ENCODE assay signal across 1 cellular context in the genomic region with DNA sequence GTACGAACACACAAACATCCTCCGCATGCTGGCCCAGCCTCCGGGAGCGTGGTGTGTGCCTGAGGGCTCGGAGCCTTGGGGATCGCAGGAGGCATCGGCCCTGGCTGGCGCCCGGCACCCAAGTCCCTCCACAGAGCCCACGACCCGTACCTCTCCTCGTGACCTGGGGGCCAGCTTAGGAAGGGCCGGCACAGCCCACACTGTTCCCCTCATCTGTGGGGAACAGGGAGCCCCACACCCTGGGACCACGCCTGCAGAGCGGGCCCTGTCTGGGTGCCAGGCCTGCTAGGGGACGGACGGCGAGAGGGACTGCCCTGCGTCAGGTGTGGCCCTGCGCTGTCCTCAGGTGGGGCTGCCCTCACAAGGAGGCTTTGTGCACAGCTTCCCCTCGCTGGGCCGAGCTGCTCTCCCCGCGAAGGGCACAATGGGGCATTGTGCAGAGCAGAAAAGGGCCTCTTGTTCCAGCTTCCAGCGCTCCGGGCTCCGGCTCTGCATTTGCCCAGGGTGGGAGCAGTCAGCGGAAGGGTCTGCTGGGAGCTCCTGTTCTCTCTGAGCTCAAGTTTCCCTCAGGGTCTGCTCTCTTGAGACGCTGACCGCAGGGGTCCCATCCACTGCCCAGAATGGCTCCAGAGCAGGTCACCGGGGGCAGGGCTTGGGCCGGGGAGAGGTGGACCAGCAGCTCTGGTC.
A peak's percentile ranks its signal among the peaks of the same experiment; 100 is the strongest.
TF ChIP-seq lines count a peak whose summit lies in the region.

No MANE protein-coding gene starts in this region.

TF ChIP-seq in HepG2, 621 proteins besides CTCF, POLR2A, EP300 and RAD21 (continued from another document and continues in another):
- TF ChIP-seq, protein P1, sequence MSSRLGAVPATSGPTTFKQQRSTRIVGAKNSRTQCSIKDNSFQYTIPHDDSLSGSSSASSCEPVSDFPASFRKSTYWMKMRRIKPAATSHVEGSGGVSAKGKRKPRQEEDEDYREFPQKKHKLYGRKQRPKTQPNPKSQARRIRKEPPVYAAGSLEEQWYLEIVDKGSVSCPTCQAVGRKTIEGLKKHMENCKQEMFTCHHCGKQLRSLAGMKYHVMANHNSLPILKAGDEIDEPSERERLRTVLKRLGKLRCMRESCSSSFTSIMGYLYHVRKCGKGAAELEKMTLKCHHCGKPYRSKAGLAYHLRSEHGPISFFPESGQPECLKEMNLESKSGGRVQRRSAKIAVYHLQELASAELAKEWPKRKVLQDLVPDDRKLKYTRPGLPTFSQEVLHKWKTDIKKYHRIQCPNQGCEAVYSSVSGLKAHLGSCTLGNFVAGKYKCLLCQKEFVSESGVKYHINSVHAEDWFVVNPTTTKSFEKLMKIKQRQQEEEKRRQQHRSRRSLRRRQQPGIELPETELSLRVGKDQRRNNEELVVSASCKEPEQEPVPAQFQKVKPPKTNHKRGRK (CRISPR knock-in tag; IDR thresholded peaks at IDR 0.05): no peak
- TF ChIP-seq HMGXB3 (CRISPR knock-in tag; IDR thresholded peaks at IDR 0.05; ENCODE audit: borderline replicate concordance): no peak
- TF ChIP-seq ERF (CRISPR knock-in tag; IDR thresholded peaks at IDR 0.05): peak; percentile 56; the same call in 1 of the 2 replicates
- no peak for TF ChIP-seq SRSF1 (optimal IDR thresholded peaks at IDR 0.05; ENCODE audit: low read depth, low read length)
- TF ChIP-seq YY1 (IDR thresholded peaks at IDR 0.05; ENCODE audit: insufficient read depth, insufficient replicate concordance, low read depth, low read length): peak; percentile 10
- no peak for TF ChIP-seq CBFB (CRISPR knock-in tag; IDR thresholded peaks at IDR 0.05)
- TF ChIP-seq ZNF703 (CRISPR knock-in tag; IDR thresholded peaks at IDR 0.05; ENCODE audit: borderline replicate concordance): no peak
- TF ChIP-seq HOXD1 (CRISPR knock-in tag; IDR thresholded peaks at IDR 0.05): 0 out of 2 replicates have a peak, but pooled peaks have one; percentile 57
- no peak for TF ChIP-seq SKIL (CRISPR knock-in tag; IDR thresholded peaks at IDR 0.05; ENCODE audit: borderline replicate concordance)
- no peak for TF ChIP-seq MTERF4 (CRISPR knock-in tag; IDR thresholded peaks at IDR 0.05)
- TF ChIP-seq, protein P2, sequence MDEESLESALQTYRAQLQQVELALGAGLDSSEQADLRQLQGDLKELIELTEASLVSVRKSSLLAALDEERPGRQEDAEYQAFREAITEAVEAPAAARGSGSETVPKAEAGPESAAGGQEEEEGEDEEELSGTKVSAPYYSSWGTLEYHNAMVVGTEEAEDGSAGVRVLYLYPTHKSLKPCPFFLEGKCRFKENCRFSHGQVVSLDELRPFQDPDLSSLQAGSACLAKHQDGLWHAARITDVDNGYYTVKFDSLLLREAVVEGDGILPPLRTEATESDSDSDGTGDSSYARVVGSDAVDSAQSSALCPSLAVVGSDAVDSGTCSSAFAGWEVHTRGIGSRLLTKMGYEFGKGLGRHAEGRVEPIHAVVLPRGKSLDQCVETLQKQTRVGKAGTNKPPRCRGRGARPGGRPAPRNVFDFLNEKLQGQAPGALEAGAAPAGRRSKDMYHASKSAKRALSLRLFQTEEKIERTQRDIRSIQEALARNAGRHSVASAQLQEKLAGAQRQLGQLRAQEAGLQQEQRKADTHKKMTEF (CRISPR knock-in tag; IDR thresholded peaks at IDR 0.05): no peak; the same call in 1 of the 2 replicates
- TF ChIP-seq ZNF749 (CRISPR knock-in tag; IDR thresholded peaks at IDR 0.05; ENCODE audit: borderline replicate concordance): no peak
- no peak for TF ChIP-seq NR2F6 (IDR thresholded peaks at IDR 0.05)
- TF ChIP-seq NR2F6 (CRISPR knock-in tag; IDR thresholded peaks at IDR 0.05): peak; percentile 42; the same call in 1 of the 2 replicates
- no peak for TF ChIP-seq SKI (IDR thresholded peaks at IDR 0.05; ENCODE audit: partially characterized antibody)
- TF ChIP-seq, protein P3, sequence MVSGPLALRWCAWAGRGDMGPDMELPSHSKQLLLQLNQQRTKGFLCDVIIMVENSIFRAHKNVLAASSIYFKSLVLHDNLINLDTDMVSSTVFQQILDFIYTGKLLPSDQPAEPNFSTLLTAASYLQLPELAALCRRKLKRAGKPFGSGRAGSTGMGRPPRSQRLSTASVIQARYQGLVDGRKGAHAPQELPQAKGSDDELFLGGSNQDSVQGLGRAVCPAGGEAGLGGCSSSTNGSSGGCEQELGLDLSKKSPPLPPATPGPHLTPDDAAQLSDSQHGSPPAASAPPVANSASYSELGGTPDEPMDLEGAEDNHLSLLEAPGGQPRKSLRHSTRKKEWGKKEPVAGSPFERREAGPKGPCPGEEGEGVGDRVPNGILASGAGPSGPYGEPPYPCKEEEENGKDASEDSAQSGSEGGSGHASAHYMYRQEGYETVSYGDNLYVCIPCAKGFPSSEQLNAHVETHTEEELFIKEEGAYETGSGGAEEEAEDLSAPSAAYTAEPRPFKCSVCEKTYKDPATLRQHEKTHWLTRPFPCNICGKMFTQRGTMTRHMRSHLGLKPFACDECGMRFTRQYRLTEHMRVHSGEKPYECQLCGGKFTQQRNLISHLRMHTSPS (CRISPR knock-in tag; IDR thresholded peaks at IDR 0.05; ENCODE audit: low read depth): peak; percentile 90
- TF ChIP-seq, protein P4, sequence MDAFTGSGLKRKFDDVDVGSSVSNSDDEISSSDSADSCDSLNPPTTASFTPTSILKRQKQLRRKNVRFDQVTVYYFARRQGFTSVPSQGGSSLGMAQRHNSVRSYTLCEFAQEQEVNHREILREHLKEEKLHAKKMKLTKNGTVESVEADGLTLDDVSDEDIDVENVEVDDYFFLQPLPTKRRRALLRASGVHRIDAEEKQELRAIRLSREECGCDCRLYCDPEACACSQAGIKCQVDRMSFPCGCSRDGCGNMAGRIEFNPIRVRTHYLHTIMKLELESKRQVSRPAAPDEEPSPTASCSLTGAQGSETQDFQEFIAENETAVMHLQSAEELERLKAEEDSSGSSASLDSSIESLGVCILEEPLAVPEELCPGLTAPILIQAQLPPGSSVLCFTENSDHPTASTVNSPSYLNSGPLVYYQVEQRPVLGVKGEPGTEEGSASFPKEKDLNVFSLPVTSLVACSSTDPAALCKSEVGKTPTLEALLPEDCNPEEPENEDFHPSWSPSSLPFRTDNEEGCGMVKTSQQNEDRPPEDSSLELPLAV (CRISPR knock-in tag; conservative IDR thresholded peaks at IDR 0.05; ENCODE audit: low read depth): no peak
- TF ChIP-seq ZBED4 (CRISPR knock-in tag; IDR thresholded peaks at IDR 0.05; ENCODE audit: borderline replicate concordance): peak; percentile 47; the same call in 1 of the 2 replicates
- TF ChIP-seq, protein P5, sequence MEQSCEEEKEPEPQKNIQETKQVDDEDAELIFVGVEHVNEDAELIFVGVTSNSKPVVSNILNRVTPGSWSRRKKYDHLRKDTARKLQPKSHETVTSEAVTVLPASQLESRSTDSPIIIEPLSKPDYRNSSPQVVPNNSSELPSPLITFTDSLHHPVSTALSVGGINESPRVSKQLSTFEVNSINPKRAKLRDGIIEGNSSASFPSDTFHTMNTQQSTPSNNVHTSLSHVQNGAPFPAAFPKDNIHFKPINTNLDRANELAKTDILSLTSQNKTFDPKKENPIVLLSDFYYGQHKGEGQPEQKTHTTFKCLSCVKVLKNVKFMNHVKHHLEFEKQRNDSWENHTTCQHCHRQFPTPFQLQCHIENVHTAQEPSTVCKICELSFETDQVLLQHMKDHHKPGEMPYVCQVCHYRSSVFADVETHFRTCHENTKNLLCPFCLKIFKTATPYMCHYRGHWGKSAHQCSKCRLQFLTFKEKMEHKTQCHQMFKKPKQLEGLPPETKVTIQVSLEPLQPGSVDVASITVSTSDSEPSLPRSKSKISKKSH (CRISPR knock-in tag; IDR thresholded peaks at IDR 0.05; ENCODE audit: borderline replicate concordance): peak; percentile 68; the same call in 1 of the 2 replicates
- TF ChIP-seq RCOR2 (CRISPR knock-in tag; IDR thresholded peaks at IDR 0.05): no peak
- TF ChIP-seq ZNF235 (CRISPR knock-in tag; IDR thresholded peaks at IDR 0.05; ENCODE audit: borderline replicate concordance): no peak
- TF ChIP-seq NRL (CRISPR knock-in tag; IDR thresholded peaks at IDR 0.05; ENCODE audit: borderline replicate concordance): peak; percentile 30; the same call in 1 of the 2 replicates
- peak; percentile 34; the same call in 1 of the 2 replicates for TF ChIP-seq ELF4 (CRISPR knock-in tag; IDR thresholded peaks at IDR 0.05; ENCODE audit: borderline replicate concordance)
- TF ChIP-seq DPF2 (CRISPR knock-in tag; IDR thresholded peaks at IDR 0.05; ENCODE audit: borderline replicate concordance, low read depth): no peak
- TF ChIP-seq XRCC5 (optimal IDR thresholded peaks at IDR 0.05; ENCODE audit: low read length): peak; percentile 92
- TF ChIP-seq AHR (CRISPR knock-in tag; IDR thresholded peaks at IDR 0.05): 0 out of 2 replicates have a peak, but pooled peaks have one; percentile 60
